ENCODE assay signal across 8 cellular contexts in genomic region chr12:50070314-50071060, GRCh38. TPM values are rescaled to one million over a fixed set of nuclear protein-coding genes. Genes with fewer than 3 reads are reported as not detected.
DNase-seq lines count a peak whose midpoint lies in the region; ATAC-seq and TF ChIP-seq lines count a peak whose summit lies in the region.

No MANE protein-coding gene starts in this region.

- peak; percentile 90 for TF ChIP-seq CTCF in CD8-positive, alpha-beta T cell (IDR thresholded peaks at IDR 0.05)
- peak; percentile 80 to 95 (median 92) for TF ChIP-seq CTCF in esophagus squamous epithelium (IDR thresholded peaks at IDR 0.05)

- H3K27ac ChIP-seq in CD8-positive, alpha-beta T cell (ENCODE audit: low read depth, low read length): no peak overlapping the region
- no peak overlapping the region for H3K27ac ChIP-seq in esophagus squamous epithelium

- peak; percentile 64 for ATAC-seq in CD8-positive, alpha-beta T cell
- peak; percentile 46 to 61 for ATAC-seq in natural killer cell treated with Interleukin-12 subunit alpha and Interleukin-12 subunit beta and Interleukin-15 and Interleukin-18, amount 100 ng/mL, for 72 hours
- peak; percentile 48 for ATAC-seq in stimulated activated naive CD8-positive, alpha-beta T cell treated with anti-CD3 and anti-CD28 coated beads, Interleukin-15, amount 100 ng/mL, for 72 hours
- no peak for ATAC-seq in GM21381 (IDR thresholded peaks at IDR 0.05; ENCODE audit: unreplicated experiment)

- intact Hi-C loops in CD8-positive, alpha-beta T cell (cut with DNase I, micrococcal nuclease): loop anchor here (1.0 to 2.0 kb wide), 4 partner anchors 14 to 203 kb away; partner anchors contain the start of gene ASIC1 (in 1 of the 2)
- intact Hi-C loops in esophagus squamous epithelium (cut with DNase I): no loop called here

- DNase-seq in CD8-positive, alpha-beta T cell: peak; percentile 39 to 80 (median 64)
- peak; percentile 64 for DNase-seq in HS-5 (ENCODE audit: low read depth)
- peak; percentile 47 for DNase-seq in NOMO-1 treated with dmso at 0.1 percent for 144 hours (lab: John Stamatoyannopoulos, UW; ENCODE audit: unreplicated experiment)
- DNase-seq in activated CD8-positive, alpha-beta memory T cell treated with anti-CD3 and anti-CD28 coated beads, Interleukin-2, amount 50 U/mL, for 48 hours: peak; percentile 84
- no peak for DNase-seq in esophagus squamous epithelium (lab: John Stamatoyannopoulos, UW)
- DNase-seq in natural killer cell treated with Interleukin-12 subunit alpha and Interleukin-12 subunit beta and Interleukin-15 and Interleukin-18, amount 100 ng/mL, for 72 hours (ENCODE audit: low spot score): peak; percentile 73
- DNase-seq in stimulated activated naive CD8-positive, alpha-beta T cell treated with anti-CD3 and anti-CD28 coated beads, Interleukin-15, amount 100 ng/mL, for 72 hours: peak; percentile 55

- no peaks in the 10 kb centered on the region for H3K9me3 Mint-ChIP-seq in CD8-positive, alpha-beta T cell
- no peaks in the 10 kb centered on the region for H3K9me3 Mint-ChIP-seq in natural killer cell treated with Interleukin-12 subunit alpha and Interleukin-12 subunit beta and Interleukin-15 and Interleukin-18, amount 100 ng/mL, for 72 hours
- no peaks in the 10 kb centered on the region for H3K9me3 Mint-ChIP-seq in stimulated activated naive CD8-positive, alpha-beta T cell treated with anti-CD3 and anti-CD28 coated beads, Interleukin-15, amount 100 ng/mL, for 72 hours

- peaks cover 3% of the 10 kb centered on the region for H3K4me1 ChIP-seq in CD8-positive, alpha-beta T cell (ENCODE audit: insufficient read depth, low read length)
- peaks cover 0 to 16% (median 7%) of the 10 kb centered on the region in 3 donors for H3K4me1 ChIP-seq in esophagus squamous epithelium

- no peak overlapping the region for H3K4me3 Mint-ChIP-seq in CD8-positive, alpha-beta T cell
- H3K4me3 Mint-ChIP-seq in natural killer cell treated with Interleukin-12 subunit alpha and Interleukin-12 subunit beta and Interleukin-15 and Interleukin-18, amount 100 ng/mL, for 72 hours: no peak overlapping the region
- H3K4me3 Mint-ChIP-seq in stimulated activated naive CD8-positive, alpha-beta T cell treated with anti-CD3 and anti-CD28 coated beads, Interleukin-15, amount 100 ng/mL, for 72 hours: no peak overlapping the region

- H3K27me3 Mint-ChIP-seq in CD8-positive, alpha-beta T cell (ENCODE audit: low read depth): no peaks in the 10 kb centered on the region
- H3K27me3 Mint-ChIP-seq in natural killer cell treated with Interleukin-12 subunit alpha and Interleukin-12 subunit beta and Interleukin-15 and Interleukin-18, amount 100 ng/mL, for 72 hours: no peaks in the 10 kb centered on the region
- no peaks in the 10 kb centered on the region for H3K27me3 Mint-ChIP-seq in stimulated activated naive CD8-positive, alpha-beta T cell treated with anti-CD3 and anti-CD28 coated beads, Interleukin-15, amount 100 ng/mL, for 72 hours

- no peaks in the 10 kb centered on the region for H3K36me3 Mint-ChIP-seq in CD8-positive, alpha-beta T cell
- no peaks in the 10 kb centered on the region for H3K36me3 Mint-ChIP-seq in natural killer cell treated with Interleukin-12 subunit alpha and Interleukin-12 subunit beta and Interleukin-15 and Interleukin-18, amount 100 ng/mL, for 72 hours

- no peak for TF ChIP-seq POLR2A in esophagus squamous epithelium (IDR thresholded peaks at IDR 0.05)

- H3K9me3 ChIP-seq in CD8-positive, alpha-beta T cell (ENCODE audit: low read length): no peaks in the 10 kb centered on the region
- no peaks in the 10 kb centered on the region for H3K9me3 ChIP-seq in esophagus squamous epithelium

- H3K4me3 ChIP-seq in CD8-positive, alpha-beta T cell (ENCODE audit: low read depth, low read length): no peak overlapping the region
- peak overlapping the region in 1 of 4 donors; percentile 30 for H3K4me3 ChIP-seq in esophagus squamous epithelium

- H3K27ac Mint-ChIP-seq in CD8-positive, alpha-beta T cell: no peak overlapping the region
- no peak overlapping the region for H3K27ac Mint-ChIP-seq in natural killer cell treated with Interleukin-12 subunit alpha and Interleukin-12 subunit beta and Interleukin-15 and Interleukin-18, amount 100 ng/mL, for 72 hours
- no peak overlapping the region for H3K27ac Mint-ChIP-seq in stimulated activated naive CD8-positive, alpha-beta T cell treated with anti-CD3 and anti-CD28 coated beads, Interleukin-15, amount 100 ng/mL, for 72 hours

- 35 to 53% methylated on average over 6 to 8 of the region's 9 CpGs for WGBS in esophagus squamous epithelium, 2 donors

- no peaks in the 10 kb centered on the region for H3K36me3 ChIP-seq in CD8-positive, alpha-beta T cell (ENCODE audit: insufficient read depth, low read length)
- no peaks in the 10 kb centered on the region for H3K36me3 ChIP-seq in esophagus squamous epithelium

- CTCF ChIA-PET in CD8-positive, alpha-beta T cell (lab: Charles Lee): interaction anchor here (0.7 to 16.2 kb wide), 33 partner anchors 9 to 151 kb away, joined by 3 to 191 read pairs (median 4); partner anchors contain the start of genes CERS5, GPD1 and SMARCD1

- H3K27me3 ChIP-seq in CD8-positive, alpha-beta T cell (ENCODE audit: insufficient read depth, low read length): no peaks in the 10 kb centered on the region
- H3K27me3 ChIP-seq in esophagus squamous epithelium: no peaks in the 10 kb centered on the region

- POLR2A ChIA-PET in CD8-positive, alpha-beta T cell (lab: Charles Lee): interaction anchor here (0.7 to 1.6 kb wide), 3 partner anchors 11 to 14 kb away, joined by 3 to 5 read pairs (median 4); no protein-coding TSS in a partner anchor

- H3K4me1 Mint-ChIP-seq in CD8-positive, alpha-beta T cell (ENCODE audit: low read depth): peaks cover 10% of the 10 kb centered on the region
- peaks cover 7 to 8% of the 10 kb centered on the region in 2 donors for H3K4me1 Mint-ChIP-seq in natural killer cell treated with Interleukin-12 subunit alpha and Interleukin-12 subunit beta and Interleukin-15 and Interleukin-18, amount 100 ng/mL, for 72 hours (ENCODE audit: low read depth in 2 of 2)
- H3K4me1 Mint-ChIP-seq in stimulated activated naive CD8-positive, alpha-beta T cell treated with anti-CD3 and anti-CD28 coated beads, Interleukin-15, amount 100 ng/mL, for 72 hours: peaks cover 18% of the 10 kb centered on the region

RNA-seq across cellular contexts. Expression of gene ASIC1, which starts 13.1 kb away (rescaled TPM):
- 1 to 10 TPM; 2.9 to 3.8 TPM for total RNA-seq in CD8-positive, alpha-beta T cell
- total RNA-seq in esophagus squamous epithelium: 1 to 10 TPM; 1.5 to 5.7 (median 2.6) TPM
- total RNA-seq in natural killer cell treated with Interleukin-12 subunit alpha and Interleukin-12 subunit beta and Interleukin-15 and Interleukin-18, amount 100 ng/mL, for 72 hours: under 1 TPM in 1 of 2 donors, not detected in 1; 0.17 TPM

RNA-seq across cellular contexts. Expression of gene SMARCD1, which starts 14.7 kb away (rescaled TPM):
- 10 to 100 TPM; 90.2 to 92.1 TPM for total RNA-seq in CD8-positive, alpha-beta T cell
- 10 to 100 TPM; 34.5 to 67.8 (median 46.5) TPM for total RNA-seq in esophagus squamous epithelium
- 100 to 1,000 TPM in 1 of 2 donors, 10 to 100 TPM in 1; 69.5 to 112 TPM for total RNA-seq in natural killer cell treated with Interleukin-12 subunit alpha and Interleukin-12 subunit beta and Interleukin-15 and Interleukin-18, amount 100 ng/mL, for 72 hours

RNA-seq across cellular contexts. Expression of gene GPD1, which starts 33.3 kb away (rescaled TPM):
- total RNA-seq in CD8-positive, alpha-beta T cell: under 1 TPM; 0.24 to 0.50 TPM
- under 1 TPM in 3 of 4 donors, not detected in 1; 0.38 to 0.53 (median 0.44) TPM for total RNA-seq in esophagus squamous epithelium
- under 1 TPM; 0.36 TPM for total RNA-seq in natural killer cell treated with Interleukin-12 subunit alpha and Interleukin-12 subunit beta and Interleukin-15 and Interleukin-18, amount 100 ng/mL, for 72 hours

RNA-seq across cellular contexts. Expression of gene COX14, which starts 41.5 kb away (rescaled TPM):
- total RNA-seq in CD8-positive, alpha-beta T cell: 10 to 100 TPM; 42.2 to 43.3 TPM
- 10 to 100 TPM; 32.1 to 68.7 (median 53.5) TPM for total RNA-seq in esophagus squamous epithelium
- 10 to 100 TPM; 39.9 to 51.2 TPM for total RNA-seq in natural killer cell treated with Interleukin-12 subunit alpha and Interleukin-12 subunit beta and Interleukin-15 and Interleukin-18, amount 100 ng/mL, for 72 hours

RNA-seq across cellular contexts. Expression of gene RACGAP1, which starts 45.2 kb away (rescaled TPM):
- total RNA-seq in CD8-positive, alpha-beta T cell: 1 to 10 TPM; 2.2 to 2.8 TPM
- total RNA-seq in esophagus squamous epithelium: 10 to 100 TPM; 20.1 to 44.7 (median 33.6) TPM
- total RNA-seq in natural killer cell treated with Interleukin-12 subunit alpha and Interleukin-12 subunit beta and Interleukin-15 and Interleukin-18, amount 100 ng/mL, for 72 hours: 100 to 1,000 TPM in 1 of 2 donors, 10 to 100 TPM in 1; 72.2 to 107 TPM
